12 cellular contexts compared by ENCODE assay signal in genomic region chr4:2266181-2266580, GRCh38. TPM values are rescaled to one million over a fixed set of nuclear protein-coding genes. Genes with fewer than 3 reads are reported as not detected.
DNase-seq lines count a peak whose midpoint lies in the region; ATAC-seq and TF ChIP-seq lines count a peak whose summit lies in the region.
"Had no signal": no experiment of that assay in that cellular context is flagged by ENCODE, and none has a peak within 500 bp of the region (broad histone marks: within the 10 kb centered on the region; RNA-seq: fewer than 3 reads in every experiment).

No MANE protein-coding gene starts in this region.

- peak; percentile 87 for DNase-seq in MG63
- peak; percentile 64 for DNase-seq in epidermal melanocyte (ENCODE audit: insufficient read length, low spot score)
- DNase-seq in lung (ENCODE audit: low spot score): no peak
- peak in 25 of 49 donors; percentile 12 to 78 (median 50) for DNase-seq in substantia nigra (lab: John Stamatoyannopoulos, UW)
- DNase-seq in stimulated activated naive B cell treated with anti-CD40 and anti-IgM and Interleukin-4, amounts not matched to agents 10 μg/mL and 1 μg/mL and 100 μg/mL, for 72 hours: no peak
- DNase-seq in T1000 (lab: John Stamatoyannopoulos, UW): no peak
- no peak for DNase-seq in SK-N-DZ (ENCODE audit: low spot score)
- DNase-seq in stimulated activated CD4-positive, alpha-beta T cell treated with anti-CD3 and anti-CD28 coated beads, Interleukin-2, amount 100 ng/mL, for 24 hours: no peak
- DNase-seq: activated CD4-positive, alpha-beta T cell treated with anti-CD3 and anti-CD28 coated beads, Interleukin-2, amount 50 U/mL, for 1 hour; activated naive CD8-positive, alpha-beta T cell treated with anti-CD3 and anti-CD28 coated beads, Interleukin-2, amount 10 ng/mL, durations not matched to agents 7 days and 5 days; Caco-2 had no signal

- H3K9me3 Mint-ChIP-seq in stimulated activated naive B cell treated with anti-CD40 and anti-IgM and Interleukin-4, amounts not matched to agents 10 μg/mL and 1 μg/mL and 100 μg/mL, for 72 hours: no peaks in the 10 kb centered on the region
- H3K9me3 Mint-ChIP-seq: activated naive CD8-positive, alpha-beta T cell treated with anti-CD3 and anti-CD28 coated beads, Interleukin-2, amount 10 ng/mL, durations not matched to agents 7 days and 5 days had no signal

- peaks cover 4 to 9% of the 10 kb centered on the region in 2 donors for H3K4me1 Mint-ChIP-seq in stimulated activated naive B cell treated with anti-CD40 and anti-IgM and Interleukin-4, amounts not matched to agents 10 μg/mL and 1 μg/mL and 100 μg/mL, for 72 hours
- H3K4me1 Mint-ChIP-seq: activated naive CD8-positive, alpha-beta T cell treated with anti-CD3 and anti-CD28 coated beads, Interleukin-2, amount 10 ng/mL, durations not matched to agents 7 days and 5 days had no signal

- H3K36me3 ChIP-seq in MG63 (no peaks in the 10 kb centered on the region), lung (ENCODE audit: control insufficient read depth in 2 of 2, insufficient read depth in 2 of 2, low read length in 2 of 2) (no peaks in the 10 kb centered on the region)
- H3K36me3 ChIP-seq: SJSA1 had no signal

- H3K36me3 Mint-ChIP-seq in stimulated activated naive B cell treated with anti-CD40 and anti-IgM and Interleukin-4, amounts not matched to agents 10 μg/mL and 1 μg/mL and 100 μg/mL, for 72 hours: no peaks in the 10 kb centered on the region
- H3K36me3 Mint-ChIP-seq: activated naive CD8-positive, alpha-beta T cell treated with anti-CD3 and anti-CD28 coated beads, Interleukin-2, amount 10 ng/mL, durations not matched to agents 7 days and 5 days had no signal

- no peak overlapping the region for H3K27ac Mint-ChIP-seq in stimulated activated naive B cell treated with anti-CD40 and anti-IgM and Interleukin-4, amounts not matched to agents 10 μg/mL and 1 μg/mL and 100 μg/mL, for 72 hours
- H3K27ac Mint-ChIP-seq: activated naive CD8-positive, alpha-beta T cell treated with anti-CD3 and anti-CD28 coated beads, Interleukin-2, amount 10 ng/mL, durations not matched to agents 7 days and 5 days had no signal

- WGBS in lung, 2 donors: 48 to 53% methylated on average over 8 of the region's 8 CpGs

- H3K4me3 ChIP-seq in MG63: no peak overlapping the region
- no peak overlapping the region for H3K4me3 ChIP-seq in lung
- H3K4me3 ChIP-seq: SJSA1 had no signal

- no peak for TF ChIP-seq CTCF in lung (IDR thresholded peaks at IDR 0.05; ENCODE audit: control extremely low read depth, extremely low read depth)

- H3K9me3 ChIP-seq in MG63: no peaks in the 10 kb centered on the region
- no peaks in the 10 kb centered on the region for H3K9me3 ChIP-seq in lung (ENCODE audit: control insufficient read depth in 2 of 2, insufficient read depth in 1 of 2, low read length in 1 of 2)
- H3K9me3 ChIP-seq: Caco-2, SJSA1 had no signal

- no peak overlapping the region for H3K4me3 Mint-ChIP-seq in stimulated activated naive B cell treated with anti-CD40 and anti-IgM and Interleukin-4, amounts not matched to agents 10 μg/mL and 1 μg/mL and 100 μg/mL, for 72 hours
- H3K4me3 Mint-ChIP-seq: activated naive CD8-positive, alpha-beta T cell treated with anti-CD3 and anti-CD28 coated beads, Interleukin-2, amount 10 ng/mL, durations not matched to agents 7 days and 5 days had no signal

- H3K27me3 ChIP-seq in MG63 (no peaks in the 10 kb centered on the region), lung (ENCODE audit: control insufficient read depth, insufficient read depth) (no peaks in the 10 kb centered on the region)
- H3K27me3 ChIP-seq: SJSA1 had no signal

- peaks cover 5 to 6% of the 10 kb centered on the region in 2 donors for H3K4me1 ChIP-seq in lung (ENCODE audit: control insufficient read depth in 2 of 2, insufficient read depth in 2 of 2, low read length in 2 of 2)
- H3K4me1 ChIP-seq: Caco-2, SJSA1 had no signal

- ATAC-seq in lung (ENCODE audit: insufficient read depth, low FRiP score): no peak
- no peak for ATAC-seq in stimulated activated naive B cell treated with anti-CD40 and anti-IgM and Interleukin-4, amounts not matched to agents 10 μg/mL and 1 μg/mL and 100 μg/mL, for 72 hours (replicated peaks)

- H3K27ac ChIP-seq in lung (ENCODE audit: low read depth in 1 of 2, low read length in 1 of 2) (peak overlapping the region; percentile 14 to 37), substantia nigra (ENCODE audit: low read depth, low read length, poor library complexity, severe bottlenecking) (peak overlapping the region; percentile 45)
- H3K27ac ChIP-seq: SJSA1 had no signal

- no peaks in the 10 kb centered on the region for H3K27me3 Mint-ChIP-seq in stimulated activated naive B cell treated with anti-CD40 and anti-IgM and Interleukin-4, amounts not matched to agents 10 μg/mL and 1 μg/mL and 100 μg/mL, for 72 hours
- H3K27me3 Mint-ChIP-seq: activated naive CD8-positive, alpha-beta T cell treated with anti-CD3 and anti-CD28 coated beads, Interleukin-2, amount 10 ng/mL, durations not matched to agents 7 days and 5 days had no signal

RNA-seq across cellular contexts. Expression of gene MXD4, which starts 4.3 kb away (rescaled TPM):
- total RNA-seq in MG63 (2014; rRNA removed; shearing (Covaris generic); ENCODE audit: low replicate concordance): 25.0 and 31.4 TPM in 2 replicates
- total RNA-seq in lung: 10 to 100 TPM; 37.5 to 65.1 TPM
- 10 to 100 TPM; 34.4 to 58.2 TPM for polyA plus RNA-seq in lung
- 24.6 and 29.0 TPM in 2 replicates for polyA plus RNA-seq in SK-N-DZ (2014; cell fraction: cytosol; rRNA removed)
- 38.6 and 38.7 TPM in 2 replicates for polyA plus RNA-seq in SK-N-DZ (2014; cell fraction: nucleus; rRNA removed)

RNA-seq across cellular contexts. Expression of gene HAUS3, which starts 24.3 kb away (rescaled TPM):
- 7.7 and 11.7 TPM in 2 replicates for total RNA-seq in MG63 (2014; rRNA removed; shearing (Covaris generic); ENCODE audit: low replicate concordance)
- total RNA-seq in lung: 10 to 100 TPM; 12.8 to 21.0 TPM
- polyA plus RNA-seq in lung: 10 to 100 TPM in 1 of 2 donors, 1 to 10 TPM in 1; 5.6 to 11.5 TPM
- 16.7 and 22.6 TPM in 2 replicates for polyA plus RNA-seq in SK-N-DZ (2014; cell fraction: cytosol; rRNA removed)
- polyA plus RNA-seq in SK-N-DZ (2014; cell fraction: nucleus; rRNA removed): 34.7 and 51.8 TPM in 2 replicates

RNA-seq across cellular contexts. Expression of gene POLN, which starts 24.3 kb away (rescaled TPM):
- not detected in 2 replicates for total RNA-seq in MG63 (2014; rRNA removed; shearing (Covaris generic); ENCODE audit: low replicate concordance)
- total RNA-seq in lung: 1 to 10 TPM; 3.3 to 3.7 TPM
- polyA plus RNA-seq in lung: 1 to 10 TPM in 1 of 2 donors, under 1 TPM in 1; 0.68 to 1.1 TPM
- polyA plus RNA-seq in SK-N-DZ (2014; cell fraction: cytosol; rRNA removed): 0.07 and 0.17 TPM in 2 replicates
- not detected in 2 replicates for polyA plus RNA-seq in SK-N-DZ (2014; cell fraction: nucleus; rRNA removed)

Comparison
In these comparisons a context has a peak if more than half of its experiments do, and no peak if none do; other contexts are left out.
1. DNase-seq: peak in MG63 (single experiment), epidermal melanocyte (single experiment) and substantia nigra (25 of 49); none in lung (single experiment), stimulated activated naive B cell treated with anti-CD40 and anti-IgM and Interleukin-4, amounts not matched to agents 10 μg/mL and 1 μg/mL and 100 μg/mL, for 72 hours (single experiment), T1000 (single experiment), SK-N-DZ (single experiment) and stimulated activated CD4-positive, alpha-beta T cell treated with anti-CD3 and anti-CD28 coated beads, Interleukin-2, amount 100 ng/mL, for 24 hours (0 of 2).